ENCODE assay signal across 1 cellular context in the genomic region with DNA sequence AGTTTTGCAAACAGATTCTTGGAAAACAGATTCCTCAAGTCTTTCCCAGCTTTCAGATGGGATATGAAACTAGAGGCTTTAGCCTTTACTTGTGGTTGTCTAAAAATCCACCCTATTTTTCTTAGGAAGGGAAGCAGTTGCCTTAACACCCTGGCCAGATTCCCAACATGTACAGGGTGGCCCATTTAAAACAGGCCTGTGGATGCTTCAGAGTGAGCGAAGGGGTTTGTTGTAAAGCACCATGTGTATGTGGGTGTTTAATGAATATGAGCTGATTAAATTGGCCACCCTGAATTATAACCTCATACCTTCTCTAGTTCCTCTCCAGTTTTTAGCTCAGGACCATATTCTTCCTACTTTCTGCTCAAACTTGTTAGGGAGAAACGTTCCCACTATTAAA.
TF ChIP-seq lines count a peak whose summit lies in the region.

No MANE protein-coding gene starts in this region.

TF ChIP-seq in GM23338, 12 proteins besides CTCF, POLR2A, EP300 and RAD21 (continued from another document):
- TF ChIP-seq, protein P1, sequence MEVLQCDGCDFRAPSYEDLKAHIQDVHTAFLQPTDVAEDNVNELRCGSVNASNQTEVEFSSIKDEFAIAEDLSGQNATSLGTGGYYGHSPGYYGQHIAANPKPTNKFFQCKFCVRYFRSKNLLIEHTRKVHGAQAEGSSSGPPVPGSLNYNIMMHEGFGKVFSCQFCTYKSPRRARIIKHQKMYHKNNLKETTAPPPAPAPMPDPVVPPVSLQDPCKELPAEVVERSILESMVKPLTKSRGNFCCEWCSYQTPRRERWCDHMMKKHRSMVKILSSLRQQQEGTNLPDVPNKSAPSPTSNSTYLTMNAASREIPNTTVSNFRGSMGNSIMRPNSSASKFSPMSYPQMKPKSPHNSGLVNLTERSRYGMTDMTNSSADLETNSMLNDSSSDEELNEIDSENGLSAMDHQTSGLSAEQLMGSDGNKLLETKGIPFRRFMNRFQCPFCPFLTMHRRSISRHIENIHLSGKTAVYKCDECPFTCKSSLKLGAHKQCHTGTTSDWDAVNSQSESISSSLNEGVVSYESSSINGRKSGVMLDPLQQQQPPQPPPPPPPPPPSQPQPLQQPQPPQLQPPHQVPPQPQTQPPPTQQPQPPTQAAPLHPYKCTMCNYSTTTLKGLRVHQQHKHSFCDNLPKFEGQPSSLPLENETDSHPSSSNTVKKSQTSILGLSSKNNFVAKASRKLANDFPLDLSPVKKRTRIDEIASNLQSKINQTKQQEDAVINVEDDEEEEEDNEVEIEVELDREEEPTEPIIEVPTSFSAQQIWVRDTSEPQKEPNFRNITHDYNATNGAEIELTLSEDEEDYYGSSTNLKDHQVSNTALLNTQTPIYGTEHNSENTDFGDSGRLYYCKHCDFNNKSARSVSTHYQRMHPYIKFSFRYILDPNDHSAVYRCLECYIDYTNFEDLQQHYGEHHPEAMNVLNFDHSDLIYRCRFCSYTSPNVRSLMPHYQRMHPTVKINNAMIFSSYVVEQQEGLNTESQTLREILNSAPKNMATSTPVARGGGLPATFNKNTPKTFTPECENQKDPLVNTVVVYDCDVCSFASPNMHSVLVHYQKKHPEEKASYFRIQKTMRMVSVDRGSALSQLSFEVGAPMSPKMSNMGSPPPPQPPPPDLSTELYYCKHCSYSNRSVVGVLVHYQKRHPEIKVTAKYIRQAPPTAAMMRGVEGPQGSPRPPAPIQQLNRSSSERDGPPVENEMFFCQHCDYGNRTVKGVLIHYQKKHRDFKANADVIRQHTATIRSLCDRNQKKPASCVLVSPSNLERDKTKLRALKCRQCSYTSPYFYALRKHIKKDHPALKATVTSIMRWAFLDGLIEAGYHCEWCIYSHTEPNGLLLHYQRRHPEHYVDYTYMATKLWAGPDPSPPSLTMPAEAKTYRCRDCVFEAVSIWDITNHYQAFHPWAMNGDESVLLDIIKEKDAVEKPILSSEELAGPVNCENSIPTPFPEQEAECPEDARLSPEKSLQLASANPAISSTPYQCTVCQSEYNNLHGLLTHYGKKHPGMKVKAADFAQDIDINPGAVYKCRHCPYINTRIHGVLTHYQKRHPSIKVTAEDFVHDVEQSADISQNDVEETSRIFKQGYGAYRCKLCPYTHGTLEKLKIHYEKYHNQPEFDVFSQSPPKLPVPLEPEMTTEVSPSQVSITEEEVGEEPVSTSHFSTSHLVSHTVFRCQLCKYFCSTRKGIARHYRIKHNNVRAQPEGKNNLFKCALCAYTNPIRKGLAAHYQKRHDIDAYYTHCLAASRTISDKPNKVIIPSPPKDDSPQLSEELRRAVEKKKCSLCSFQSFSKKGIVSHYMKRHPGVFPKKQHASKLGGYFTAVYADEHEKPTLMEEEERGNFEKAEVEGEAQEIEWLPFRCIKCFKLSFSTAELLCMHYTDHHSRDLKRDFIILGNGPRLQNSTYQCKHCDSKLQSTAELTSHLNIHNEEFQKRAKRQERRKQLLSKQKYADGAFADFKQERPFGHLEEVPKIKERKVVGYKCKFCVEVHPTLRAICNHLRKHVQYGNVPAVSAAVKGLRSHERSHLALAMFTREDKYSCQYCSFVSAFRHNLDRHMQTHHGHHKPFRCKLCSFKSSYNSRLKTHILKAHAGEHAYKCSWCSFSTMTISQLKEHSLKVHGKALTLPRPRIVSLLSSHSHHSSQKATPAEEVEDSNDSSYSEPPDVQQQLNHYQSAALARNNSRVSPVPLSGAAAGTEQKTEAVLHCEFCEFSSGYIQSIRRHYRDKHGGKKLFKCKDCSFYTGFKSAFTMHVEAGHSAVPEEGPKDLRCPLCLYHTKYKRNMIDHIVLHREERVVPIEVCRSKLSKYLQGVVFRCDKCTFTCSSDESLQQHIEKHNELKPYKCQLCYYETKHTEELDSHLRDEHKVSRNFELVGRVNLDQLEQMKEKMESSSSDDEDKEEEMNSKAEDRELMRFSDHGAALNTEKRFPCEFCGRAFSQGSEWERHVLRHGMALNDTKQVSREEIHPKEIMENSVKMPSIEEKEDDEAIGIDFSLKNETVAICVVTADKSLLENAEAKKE (CRISPR knock-in tag; IDR thresholded peaks at IDR 0.05) = no peak
- TF ChIP-seq EZH2 (IDR thresholded peaks at IDR 0.05; ENCODE audit: low read depth, unreplicated experiment) (no peak), NANOG (IDR thresholded peaks at IDR 0.05; ENCODE audit: borderline replicate concordance) (no peak), STAT1 (IDR thresholded peaks at IDR 0.05; ENCODE audit: unreplicated experiment) (no peak)
- TF ChIP-seq, protein P2, sequence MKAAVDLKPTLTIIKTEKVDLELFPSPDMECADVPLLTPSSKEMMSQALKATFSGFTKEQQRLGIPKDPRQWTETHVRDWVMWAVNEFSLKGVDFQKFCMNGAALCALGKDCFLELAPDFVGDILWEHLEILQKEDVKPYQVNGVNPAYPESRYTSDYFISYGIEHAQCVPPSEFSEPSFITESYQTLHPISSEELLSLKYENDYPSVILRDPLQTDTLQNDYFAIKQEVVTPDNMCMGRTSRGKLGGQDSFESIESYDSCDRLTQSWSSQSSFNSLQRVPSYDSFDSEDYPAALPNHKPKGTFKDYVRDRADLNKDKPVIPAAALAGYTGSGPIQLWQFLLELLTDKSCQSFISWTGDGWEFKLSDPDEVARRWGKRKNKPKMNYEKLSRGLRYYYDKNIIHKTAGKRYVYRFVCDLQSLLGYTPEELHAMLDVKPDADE (IDR thresholded peaks at IDR 0.05) = no peak
